Comparison of ENCODE assay signal across 8 cellular contexts in the genomic region with DNA sequence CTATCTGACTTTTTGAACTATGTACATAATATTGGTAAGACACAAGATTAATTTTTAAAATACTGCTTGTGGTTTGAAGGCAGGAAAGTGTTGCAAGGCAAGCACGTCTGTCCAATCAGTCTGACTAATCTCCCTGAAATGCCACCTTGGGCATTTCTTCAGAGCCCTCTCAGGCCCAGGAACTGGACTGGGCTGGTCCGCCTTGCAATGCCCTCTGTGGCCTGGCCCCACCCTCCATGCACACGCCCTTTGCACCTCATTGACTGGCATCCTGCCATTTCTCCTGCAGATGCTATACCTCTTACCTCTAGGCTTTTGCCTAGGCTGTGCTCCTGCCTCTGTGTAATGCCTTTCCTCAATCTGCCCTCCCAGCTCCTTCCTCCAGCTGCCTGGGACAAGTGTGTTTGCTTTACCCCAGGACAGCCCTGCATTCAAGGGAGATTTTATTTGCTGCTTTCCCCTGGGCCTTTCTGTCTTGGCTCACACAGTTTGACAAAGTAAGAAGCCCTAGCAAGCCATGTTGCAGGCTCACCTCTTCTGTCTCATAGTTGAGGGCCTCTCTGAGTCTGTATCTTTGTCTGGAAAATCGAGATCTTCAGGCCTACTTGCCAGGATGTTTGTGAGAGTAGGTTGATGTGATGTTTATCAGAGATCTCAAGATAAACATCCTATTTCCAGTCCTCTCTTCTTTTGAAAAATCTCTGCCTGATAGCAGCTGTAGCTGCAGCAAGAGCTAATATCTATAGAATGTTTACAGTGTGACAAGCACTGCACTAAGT.
DNase-seq lines count a peak whose midpoint lies in the region; ATAC-seq and TF ChIP-seq lines count a peak whose summit lies in the region.

No MANE protein-coding gene starts in this region.

- H3K27me3 ChIP-seq in left ventricle myocardium inferior (ENCODE audit: low read depth) (no peaks in the 10 kb centered on the region), upper lobe of right lung (no peaks in the 10 kb centered on the region)

- H3K27me3 Mint-ChIP-seq in immature natural killer cell (ENCODE audit: low read depth in 3 of 3), result peaks cover 3 to 12% (median 5%) of the 10 kb centered on the region in 3 donors

- no peak overlapping the region for H3K27ac ChIP-seq in left ventricle myocardium inferior (replicated peaks)
- peak overlapping the region; percentile 59 for H3K27ac ChIP-seq in upper lobe of right lung

- H3K9me3 Mint-ChIP-seq in immature natural killer cell, result no peaks in the 10 kb centered on the region

- H3K27ac Mint-ChIP-seq in immature natural killer cell, result peak overlapping the region in 5 of 6 donors; percentile 19 to 58 (median 45)

- H3K4me1 ChIP-seq in left ventricle myocardium inferior (peaks cover 6% of the 10 kb centered on the region), upper lobe of right lung (peaks cover 13% of the 10 kb centered on the region)

- no peak for DNase-seq in Right ventricle myocardium superior
- no peak for DNase-seq in left ventricle myocardium inferior
- DNase-seq in T1000 (lab: John Stamatoyannopoulos, UW), result peak; percentile 71
- DNase-seq in immature natural killer cell, result peak in 2 of 3 donors; percentile 9 to 28
- DNase-seq in upper lobe of right lung, result peak; percentile 89

- TF ChIP-seq CTCF in left ventricle myocardium inferior (IDR thresholded peaks at IDR 0.05; ENCODE audit: borderline replicate concordance), result no peak
- no peak for TF ChIP-seq CTCF in upper lobe of right lung (IDR thresholded peaks at IDR 0.05)

- H3K4me3 Mint-ChIP-seq in immature natural killer cell, result peak overlapping the region in 4 of 5 donors; percentile 15 to 43 (median 26)

- intact Hi-C loops in Right ventricle myocardium superior (cut with DNase I) (no loop called here), left ventricle myocardium inferior (cut with micrococcal nuclease) (no loop called here), upper lobe of right lung (cut with DNase I) (no loop called here)

- H3K4me1 Mint-ChIP-seq in immature natural killer cell, result peaks cover 20 to 25% of the 10 kb centered on the region in 2 donors

- H3K4me3 ChIP-seq in left ventricle myocardium inferior, result no peak overlapping the region
- no peak overlapping the region for H3K4me3 ChIP-seq in upper lobe of right lung

- ATAC-seq in Right ventricle myocardium superior (ENCODE audit: poor library complexity), result peak; percentile 51
- peak; percentile 96 for ATAC-seq in upper lobe of right lung
- ATAC-seq in HG02885 (IDR thresholded peaks at IDR 0.05; ENCODE audit: poor library complexity, unreplicated experiment), result no peak
- no peak for ATAC-seq in GM18498 (IDR thresholded peaks at IDR 0.05; ENCODE audit: unreplicated experiment)
- ATAC-seq in HG03095 (IDR thresholded peaks at IDR 0.05; ENCODE audit: unreplicated experiment), result no peak

- H3K36me3 ChIP-seq in left ventricle myocardium inferior (no peaks in the 10 kb centered on the region), upper lobe of right lung (no peaks in the 10 kb centered on the region)

- H3K36me3 Mint-ChIP-seq in immature natural killer cell, result no peaks in the 10 kb centered on the region

- H3K9me3 ChIP-seq in left ventricle myocardium inferior (replicated peaks) (no peaks in the 10 kb centered on the region), upper lobe of right lung (no peaks in the 10 kb centered on the region)

Comparison
In these comparisons a context has a peak if more than half of its experiments do, and no peak if none do; other contexts are left out.
1. ATAC-seq: peak in Right ventricle myocardium superior (single experiment) and upper lobe of right lung (single experiment); none in HG02885 (single experiment), GM18498 (single experiment) and HG03095 (single experiment).
2. DNase-seq: peak in T1000 (single experiment), immature natural killer cell (2 of 3) and upper lobe of right lung (single experiment); none in Right ventricle myocardium superior (single experiment) and left ventricle myocardium inferior (single experiment).